ENCODE assay signal across 8 cellular contexts in the genomic region with DNA sequence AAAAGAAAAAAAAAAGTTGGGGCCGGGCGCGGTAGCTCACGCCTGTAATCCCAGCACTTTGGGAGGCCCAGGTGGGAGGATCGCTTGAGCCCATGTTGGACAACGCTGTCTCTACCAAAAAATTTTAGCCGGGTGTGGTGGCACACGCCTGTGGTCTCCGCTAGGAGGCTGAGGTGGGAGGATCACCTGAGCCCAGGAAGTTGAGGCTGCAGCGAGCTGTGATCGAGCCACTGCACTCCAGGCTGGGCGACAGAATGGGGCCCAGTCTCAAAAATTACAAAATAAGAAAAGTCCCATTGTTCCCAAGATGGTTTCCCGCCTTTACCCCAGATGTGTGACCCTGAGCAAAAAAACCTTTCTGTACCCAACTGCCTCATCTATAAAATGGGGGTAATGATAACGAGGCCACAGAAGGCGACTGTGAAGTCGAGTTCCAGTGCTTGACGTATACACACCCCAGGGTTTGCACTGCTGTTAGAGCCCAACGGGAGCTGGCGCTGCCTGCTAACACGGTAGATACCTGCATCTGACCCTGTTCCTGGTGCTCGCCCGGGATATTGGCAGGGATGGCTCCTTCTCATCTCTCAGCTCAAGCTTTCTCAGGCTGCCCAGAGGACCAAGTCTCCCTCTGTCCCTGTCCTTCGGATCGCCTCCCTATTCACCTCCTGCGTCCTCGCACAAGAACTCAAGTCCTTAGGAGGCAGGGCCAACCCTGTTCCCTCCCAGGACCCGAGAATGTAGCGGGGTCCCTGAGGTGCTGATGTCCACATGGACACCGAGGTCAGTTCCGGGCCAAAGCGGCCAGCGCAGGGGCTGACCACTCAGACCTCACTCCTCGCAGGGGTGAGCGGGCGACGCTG. TPM values are rescaled to one million over a fixed set of nuclear protein-coding genes. Genes with fewer than 3 reads are reported as not detected.
DNase-seq lines count a peak whose midpoint lies in the region; ATAC-seq and TF ChIP-seq lines count a peak whose summit lies in the region.

No MANE protein-coding gene starts in this region.

- H3K9ac ChIP-seq in H9 (ENCODE audit: extremely low read depth, insufficient read length, low read length), result peak overlapping the region; percentile 86

- H4K8ac ChIP-seq in H9 (replicated peaks; ENCODE audit: insufficient read length, low read depth, low read length), result no peak overlapping the region

- H3K27me3 Mint-ChIP-seq in H9 (ENCODE audit: low read depth), result no peaks in the 10 kb centered on the region

- H3K79me1 ChIP-seq in H9 (ENCODE audit: insufficient read depth, low read depth, low read length, poor library complexity, severe bottlenecking), result peaks cover 9% of the 10 kb centered on the region

- H2BK5ac ChIP-seq in H9 (ENCODE audit: insufficient read length, low read length), result no peak overlapping the region

- WGBS in H9 (ENCODE audit: extremely low coverage, insufficient read length, low lambda C conversion rate), result no CpG with 5 or more reads among the region's 36 CpGs

- H3T11ph ChIP-seq in H9 (ENCODE audit: low read length), result no peak overlapping the region

- DNase-seq in Ammon's horn (ENCODE audit: low spot score), result peak; percentile 45
- no peak for DNase-seq in H9
- peak; percentile 52 for DNase-seq in fibroblast of the conjunctiva (ENCODE audit: low read depth)
- DNase-seq in retinal pigment epithelial cell (ENCODE audit: low read depth), result no peak
- no peak for DNase-seq in GM13976 (ENCODE audit: low spot score)
- DNase-seq in NCI-H446 treated with DMSO at 0.1 percent for 48 hours (lab: John Stamatoyannopoulos, UW), result no peak

- H3K14ac ChIP-seq in H9 (ENCODE audit: insufficient read depth, low read length), result peak overlapping the region; percentile 5

- no peak overlapping the region for H3K23ac ChIP-seq in H9 (ENCODE audit: insufficient read length, low read depth, low read length)

- H3K4me3 ChIP-seq in WI38 (ENCODE audit: low read depth, low read length) (peak overlapping the region; percentile 98), retinal pigment epithelial cell (ENCODE audit: low read length) (peak overlapping the region; percentile 88)

- peak overlapping the region; percentile 92 for H3K4me2 ChIP-seq in H9 (ENCODE audit: insufficient read depth, insufficient read length, low read length)

- H3K4me1 Mint-ChIP-seq in H9, result peaks cover 17 to 37% of the 10 kb centered on the region in 2 experiments

- no peak overlapping the region for H2AK5ac ChIP-seq in H9 (ENCODE audit: insufficient read length, low read length)

- peaks cover 29 to 35% (median 29%) of the 10 kb centered on the region in 3 experiments for H3K36me3 Mint-ChIP-seq in H9 (ENCODE audit: insufficient read depth in 1 of 3, low read depth in 3 of 3)

- H2AFZ ChIP-seq in H9 (ENCODE audit: low read length), result no peak overlapping the region

- H3K4ac ChIP-seq in H9 (ENCODE audit: low read depth, low read length), result no peak overlapping the region

- H4K20me1 ChIP-seq in H9 (ENCODE audit: control insufficient read depth, insufficient read depth, insufficient read length), result no peaks in the 10 kb centered on the region

- H3K27ac ChIP-seq in H9 (ENCODE audit: insufficient read length, low read depth, low read length), result no peak overlapping the region

- H2BK12ac ChIP-seq in H9 (ENCODE audit: insufficient read length, low read depth, low read length), result no peak overlapping the region

- H3K23me2 ChIP-seq in H9 (ENCODE audit: insufficient read length, low read depth, low read length, poor library complexity, severe bottlenecking), result peaks cover 19% of the 10 kb centered on the region

- no peak overlapping the region for H3K56ac ChIP-seq in H9 (ENCODE audit: insufficient read length, low read depth, low read length)

- H3K9me3 ChIP-seq in H9 (ENCODE audit: control insufficient read depth, low read depth, low read length), result no peaks in the 10 kb centered on the region

- peak overlapping the region; percentile 94 to 96 (median 95) for H3K27ac Mint-ChIP-seq in H9

- in situ Hi-C loops in GM13976 (cut with MboI; ENCODE audit: low sequenced_read_pairs, unreplicated experiment), result no loop called here

- ATAC-seq in GM21381 (IDR thresholded peaks at IDR 0.05; ENCODE audit: unreplicated experiment), result no peak

- no peak overlapping the region for H4K91ac ChIP-seq in H9 (ENCODE audit: insufficient read length, low read depth, low read length)

- H4K5ac ChIP-seq in H9 (ENCODE audit: insufficient read length, low read depth, low read length), result no peak overlapping the region

- TF ChIP-seq CTCF in H9 (conservative IDR thresholded peaks at IDR 0.05) (no peak), WI38 (IDR thresholded peaks at IDR 0.05; ENCODE audit: low read depth, low read length) (no peak), retinal pigment epithelial cell (conservative IDR thresholded peaks at IDR 0.05; ENCODE audit: low read depth, low read length) (no peak), GM13976 (IDR thresholded peaks at IDR 0.05; ENCODE audit: borderline replicate concordance, control extremely low read depth, extremely low read depth, insufficient read depth, missing control alignments) (no peak)

- H3K18ac ChIP-seq in H9 (ENCODE audit: insufficient read length, low read depth, low read length), result peak overlapping the region; percentile 27

- no peak overlapping the region for H2BK120ac ChIP-seq in H9 (ENCODE audit: low read depth, low read length, poor library complexity, severe bottlenecking)

- H2BK15ac ChIP-seq in H9 (ENCODE audit: low read depth, low read length), result no peak overlapping the region

- H2BK20ac ChIP-seq in H9 (ENCODE audit: low read depth, low read length, poor library complexity, severe bottlenecking), result no peak overlapping the region

- no peaks in the 10 kb centered on the region for H3K27me3 ChIP-seq in H9 (ENCODE audit: insufficient read depth, low read length)

- no peaks in the 10 kb centered on the region for H3K9me3 Mint-ChIP-seq in H9

- peak overlapping the region; percentile 91 to 98 for H3K4me3 Mint-ChIP-seq in H9

- peaks cover 10% of the 10 kb centered on the region; the same call in 1 of the 2 replicates for H3K79me2 ChIP-seq in H9 (ENCODE audit: insufficient read depth, low read length)

- no peaks in the 10 kb centered on the region for H3K4me1 ChIP-seq in H9 (ENCODE audit: insufficient read depth, low read length)

RNA-seq across cellular contexts. Expression of gene RPLP2, which starts 1.1 kb away (rescaled TPM):
- 2,138 and 2,312 TPM in 2 replicates for total RNA-seq in H9 (2021)

RNA-seq across cellular contexts. Expression of gene PIDD1, which starts 3.6 kb away (rescaled TPM):
- total RNA-seq in H9 (2021), result 25.3 and 26.6 TPM in 2 replicates

RNA-seq across cellular contexts. Expression of gene PNPLA2, which starts 10.1 kb away (rescaled TPM):
- total RNA-seq in H9 (2021), result 62.3 and 67.3 TPM in 2 replicates

RNA-seq across cellular contexts. Expression of gene SLC25A22, which starts 10.6 kb away (rescaled TPM):
- total RNA-seq in H9 (2021), result 51.9 and 54.6 TPM in 2 replicates

RNA-seq across cellular contexts. Expression of gene CEND1, which starts 18.8 kb away (rescaled TPM):
- 0.81 and 0.86 TPM in 2 replicates for total RNA-seq in H9 (2021)

Comparison
In these comparisons a context has a peak if more than half of its experiments do, and no peak if none do; other contexts are left out.
1. DNase-seq: peak in Ammon's horn (single experiment) and fibroblast of the conjunctiva (single experiment); none in H9 (single experiment), retinal pigment epithelial cell (single experiment), GM13976 (single experiment) and NCI-H446 treated with DMSO at 0.1 percent for 48 hours (single experiment).